7 cellular contexts compared by ENCODE assay signal in genomic region chr16:54734156-54734555, GRCh38.
"Had no signal": no experiment of that assay in that cellular context is flagged by ENCODE, and none has a peak within 500 bp of the region (broad histone marks: within the 10 kb centered on the region; RNA-seq: fewer than 3 reads in every experiment).

No MANE protein-coding gene starts in this region.

- DNase-seq: IMR-90, KBM-7, KG1 had no signal

- FAIRE-seq: HepG2, HTR-8/SVneo, K562 had no signal

- H3K4me3 ChIP-seq: K562 had no signal

- ATAC-seq: HepG2, K562 had no signal

- H3K27ac ChIP-seq: HL-60 had no signal
